ENCODE assay signal across 21 cellular contexts in genomic region chr11:47288066-47288465, GRCh38.
"Had no signal": no experiment of that assay in that cellular context is flagged by ENCODE, and none has a peak within 500 bp of the region (broad histone marks: within the 10 kb centered on the region; RNA-seq: fewer than 3 reads in every experiment).

No MANE protein-coding gene starts in this region.

- H3K27me3 ChIP-seq: esophagus muscularis mucosa, gastroesophageal sphincter, left lung, pancreas had no signal

- H3K9me3 Mint-ChIP-seq: dendritic cell treated with granulocyte-macrophage colony-stimulating factor and Interleukin-4, amounts not matched to agents 40 ng/mL and 50 ng/mL, for 4 days; effector memory CD8-positive, alpha-beta T cell; naive B cell; nephron had no signal

- H3K27ac ChIP-seq: epithelial cell of prostate, gastroesophageal sphincter, left lung, pancreas had no signal

- ATAC-seq: effector memory CD8-positive, alpha-beta T cell; gastroesophageal sphincter; left lung; pancreas; sciatic nerve had no signal

- H3K27me3 Mint-ChIP-seq: dendritic cell treated with granulocyte-macrophage colony-stimulating factor and Interleukin-4, amounts not matched to agents 40 ng/mL and 50 ng/mL, for 4 days; effector memory CD8-positive, alpha-beta T cell; naive B cell; progenitor cell of endocrine pancreas had no signal

- H3K4me1 Mint-ChIP-seq: nephron had no signal

- DNase-seq: cerebellar nuclear complex; effector memory CD8-positive, alpha-beta T cell; hypothalamus; left lung; mesenchymal stem cell; midbrain; naive B cell; occipital lobe; pancreas; small intestine; stimulated activated CD4-positive, alpha-beta T cell treated with anti-CD3 and anti-CD28 coated beads, Interleukin-12 subunit alpha, Interleukin-12 subunit beta, amount 100 ng/mL, for 4 hours; stimulated activated naive CD4-positive, alpha-beta T cell treated with Interleukin-2 at 50 U/mL for 16 hours; trophoblast cell had no signal

- H3K4me1 ChIP-seq: gastroesophageal sphincter, left lung, pancreas had no signal

- H3K9me3 ChIP-seq: esophagus muscularis mucosa, gastroesophageal sphincter, left lung, pancreas had no signal

- H3K27ac Mint-ChIP-seq: dendritic cell treated with granulocyte-macrophage colony-stimulating factor and Interleukin-4, amounts not matched to agents 40 ng/mL and 50 ng/mL, for 4 days; effector memory CD8-positive, alpha-beta T cell; nephron; progenitor cell of endocrine pancreas had no signal

- H3K4me3 ChIP-seq: esophagus muscularis mucosa, gastroesophageal sphincter, left lung, lung, pancreas had no signal

- H3K4me3 Mint-ChIP-seq: dendritic cell treated with granulocyte-macrophage colony-stimulating factor and Interleukin-4, amounts not matched to agents 40 ng/mL and 50 ng/mL, for 4 days; effector memory CD8-positive, alpha-beta T cell; naive B cell; nephron had no signal
